ENCODE assay signal across 31 cellular contexts in genomic region chr4:158125325-158125724, GRCh38. TPM values are rescaled to one million over a fixed set of nuclear protein-coding genes. Genes with fewer than 3 reads are reported as not detected.
"Had no signal": no experiment of that assay in that cellular context is flagged by ENCODE, and none has a peak within 500 bp of the region (broad histone marks: within the 10 kb centered on the region; RNA-seq: fewer than 3 reads in every experiment).

No MANE protein-coding gene starts in this region.

- H3K36me3 Mint-ChIP-seq: activated naive CD8-positive, alpha-beta T cell had no signal

- ATAC-seq: activated T-helper 17 cell treated with anti-CD3 and anti-CD28 coated beads, Interleukin-2, amount 50 U/mL, for 72 hours; Panc1; Right ventricle myocardium inferior; T-helper 17 cell had no signal

- H3K4me3 ChIP-seq: MG63, SJCRH30 had no signal

- H3K9me3 Mint-ChIP-seq: activated CD4-positive, alpha-beta memory T cell treated with anti-CD3 and anti-CD28 coated beads, Interleukin-2, amount 10 ng/mL, durations not matched to agents 7 days and 5 days; activated naive CD4-positive, alpha-beta T cell treated with anti-CD3 and anti-CD28 coated beads for 36 hours; activated T-helper 17 cell treated with anti-CD3 and anti-CD28 coated beads, Interleukin-2, amount 50 U/mL, for 72 hours had no signal

- H3K27ac Mint-ChIP-seq: activated CD4-positive, alpha-beta memory T cell treated with anti-CD3 and anti-CD28 coated beads, Interleukin-2, amount 10 ng/mL, durations not matched to agents 7 days and 5 days; activated naive CD4-positive, alpha-beta T cell treated with anti-CD3 and anti-CD28 coated beads for 36 hours; activated naive CD8-positive, alpha-beta T cell; activated T-helper 17 cell treated with anti-CD3 and anti-CD28 coated beads, Interleukin-2, amount 50 U/mL, for 72 hours; T-helper 17 cell had no signal

- H3K27me3 ChIP-seq: MG63, SJCRH30 had no signal

- H3K27ac ChIP-seq: SJCRH30 had no signal

- H3K4me1 Mint-ChIP-seq: activated CD4-positive, alpha-beta memory T cell treated with anti-CD3 and anti-CD28 coated beads, Interleukin-2, amount 10 ng/mL, durations not matched to agents 7 days and 5 days; activated T-helper 17 cell treated with anti-CD3 and anti-CD28 coated beads, Interleukin-2, amount 50 U/mL, for 72 hours; central memory CD8-positive, alpha-beta T cell; T-helper 17 cell had no signal

- H3K4me3 Mint-ChIP-seq: activated CD4-positive, alpha-beta memory T cell treated with anti-CD3 and anti-CD28 coated beads, Interleukin-2, amount 10 ng/mL, durations not matched to agents 7 days and 5 days; activated naive CD4-positive, alpha-beta T cell treated with anti-CD3 and anti-CD28 coated beads for 36 hours; activated naive CD8-positive, alpha-beta T cell; activated T-helper 17 cell treated with anti-CD3 and anti-CD28 coated beads, Interleukin-2, amount 50 U/mL, for 72 hours; central memory CD8-positive, alpha-beta T cell; T-helper 17 cell had no signal

- H3K4me1 ChIP-seq: SJCRH30 had no signal

- DNase-seq: activated CD4-positive, alpha-beta memory T cell treated with anti-CD3 and anti-CD28 coated beads, Interleukin-2, amount 10 ng/mL, durations not matched to agents 7 days and 5 days; activated CD4-positive, alpha-beta T cell treated with anti-CD3 and anti-CD28 coated beads, Interleukin-2, amount 50 U/mL, for 1 hour; activated CD4-positive, CD25-positive, alpha-beta regulatory T cell; activated gamma-delta T cell; activated naive CD4-positive, alpha-beta T cell treated with anti-CD3 and anti-CD28 coated beads for 36 hours; activated T-cell treated with anti-CD3 and anti-CD28 coated beads for 4 hours; activated T-cell treated with anti-CD3 and anti-CD28 coated beads, Interleukin-2, amount 50 U/mL, for 48 hours; amygdala; MG63; MV-4-11; NCI-H1092 treated with DMSO at 0.1 percent for 48 hours; NCI-H1417 treated with DMSO at 0.1 percent for 48 hours; NCI-H1694; NCI-H2029; NCI-H2107; NCI-H2171 treated with DMSO at 0.1 percent for 48 hours; NCI-H226; NCI-H526; NCI-H82; NK-92 treated with Interleukin-12 subunit alpha and Interleukin-12 subunit beta, amount 100 ng/mL, for 24 hours; OCI-M1; RPMI8226; SJCRH30; T-helper 17 cell; T1000 had no signal

- H3K36me3 ChIP-seq: MG63, SJCRH30 had no signal

- H3K9me3 ChIP-seq: MG63, SJCRH30 had no signal

- H3K27me3 Mint-ChIP-seq: activated CD4-positive, alpha-beta memory T cell treated with anti-CD3 and anti-CD28 coated beads, Interleukin-2, amount 10 ng/mL, durations not matched to agents 7 days and 5 days; activated naive CD8-positive, alpha-beta T cell; activated T-helper 17 cell treated with anti-CD3 and anti-CD28 coated beads, Interleukin-2, amount 50 U/mL, for 72 hours; central memory CD8-positive, alpha-beta T cell; T-helper 17 cell had no signal

RNA-seq across cellular contexts. Expression of gene GASK1B, which starts 47.5 kb away (rescaled TPM):
- total RNA-seq: activated CD4-positive, alpha-beta memory T cell treated with anti-CD3 and anti-CD28 coated beads, Interleukin-2, amount 10 ng/mL, durations not matched to agents 7 days and 5 days; activated CD8-positive, alpha-beta memory T cell treated with anti-CD3 and anti-CD28 coated beads for 36 hours; activated naive CD4-positive, alpha-beta T cell treated with anti-CD3 and anti-CD28 coated beads for 36 hours; activated T-helper 17 cell treated with anti-CD3 and anti-CD28 coated beads, Interleukin-2, amount 50 U/mL, for 72 hours had no signal
